Comparison of ENCODE assay signal across 1 cellular context in the genomic region with DNA sequence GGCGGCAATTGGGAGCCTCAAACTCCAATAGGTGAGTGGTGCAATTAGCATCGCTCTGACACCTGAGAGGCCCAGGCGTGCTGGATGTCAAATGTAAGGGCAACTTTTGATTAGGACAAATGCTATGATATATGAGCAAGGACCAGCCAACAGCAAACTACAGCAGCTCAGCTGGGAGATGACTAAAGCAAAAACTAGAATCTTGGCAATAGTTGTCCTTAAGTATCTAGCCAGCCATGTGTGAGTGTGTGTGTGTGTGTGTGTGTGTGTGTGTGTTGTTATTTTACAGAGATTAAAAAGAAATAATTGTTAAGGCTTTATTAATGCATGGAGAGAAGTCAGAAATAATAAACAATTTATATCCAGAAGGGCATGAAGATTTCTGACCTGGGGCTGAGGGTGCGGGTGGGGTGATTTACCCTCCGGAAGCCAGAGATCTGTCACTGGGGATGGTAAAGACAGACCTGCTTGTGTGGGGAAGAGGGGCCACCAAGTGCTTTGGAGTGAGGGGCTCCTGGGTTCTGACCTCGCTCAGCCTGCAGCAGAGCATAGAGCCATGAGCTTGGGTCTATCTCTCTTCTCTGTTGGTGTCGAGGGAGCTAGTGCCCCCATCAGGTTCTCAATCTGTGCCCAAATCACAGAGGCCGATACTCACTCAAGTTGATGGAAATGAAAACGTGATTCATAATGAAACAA.
TF ChIP-seq lines count a peak whose summit lies in the region.

No MANE protein-coding gene starts in this region.

TF ChIP-seq in HCT116, 20 proteins besides CTCF, POLR2A, EP300 and RAD21 (continued from another document):
- TF ChIP-seq, protein P1, sequence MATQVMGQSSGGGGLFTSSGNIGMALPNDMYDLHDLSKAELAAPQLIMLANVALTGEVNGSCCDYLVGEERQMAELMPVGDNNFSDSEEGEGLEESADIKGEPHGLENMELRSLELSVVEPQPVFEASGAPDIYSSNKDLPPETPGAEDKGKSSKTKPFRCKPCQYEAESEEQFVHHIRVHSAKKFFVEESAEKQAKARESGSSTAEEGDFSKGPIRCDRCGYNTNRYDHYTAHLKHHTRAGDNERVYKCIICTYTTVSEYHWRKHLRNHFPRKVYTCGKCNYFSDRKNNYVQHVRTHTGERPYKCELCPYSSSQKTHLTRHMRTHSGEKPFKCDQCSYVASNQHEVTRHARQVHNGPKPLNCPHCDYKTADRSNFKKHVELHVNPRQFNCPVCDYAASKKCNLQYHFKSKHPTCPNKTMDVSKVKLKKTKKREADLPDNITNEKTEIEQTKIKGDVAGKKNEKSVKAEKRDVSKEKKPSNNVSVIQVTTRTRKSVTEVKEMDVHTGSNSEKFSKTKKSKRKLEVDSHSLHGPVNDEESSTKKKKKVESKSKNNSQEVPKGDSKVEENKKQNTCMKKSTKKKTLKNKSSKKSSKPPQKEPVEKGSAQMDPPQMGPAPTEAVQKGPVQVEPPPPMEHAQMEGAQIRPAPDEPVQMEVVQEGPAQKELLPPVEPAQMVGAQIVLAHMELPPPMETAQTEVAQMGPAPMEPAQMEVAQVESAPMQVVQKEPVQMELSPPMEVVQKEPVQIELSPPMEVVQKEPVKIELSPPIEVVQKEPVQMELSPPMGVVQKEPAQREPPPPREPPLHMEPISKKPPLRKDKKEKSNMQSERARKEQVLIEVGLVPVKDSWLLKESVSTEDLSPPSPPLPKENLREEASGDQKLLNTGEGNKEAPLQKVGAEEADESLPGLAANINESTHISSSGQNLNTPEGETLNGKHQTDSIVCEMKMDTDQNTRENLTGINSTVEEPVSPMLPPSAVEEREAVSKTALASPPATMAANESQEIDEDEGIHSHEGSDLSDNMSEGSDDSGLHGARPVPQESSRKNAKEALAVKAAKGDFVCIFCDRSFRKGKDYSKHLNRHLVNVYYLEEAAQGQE (IDR thresholded peaks at IDR 0.05; ENCODE audit: low read depth): no peak
- TF ChIP-seq SP1 (IDR thresholded peaks at IDR 0.05; ENCODE audit: low read depth) (no peak), SIN3A (IDR thresholded peaks at IDR 0.05; ENCODE audit: low read depth) (no peak), ZNF274 (IDR thresholded peaks at IDR 0.05; ENCODE audit: low read depth, low read length) (no peak), CEBPB (IDR thresholded peaks at IDR 0.05; ENCODE audit: low read depth) (no peak), EGR1 (IDR thresholded peaks at IDR 0.05; ENCODE audit: low read depth) (no peak), CBX3 (IDR thresholded peaks at IDR 0.05; ENCODE audit: low read depth) (no peak), POLR2AphosphoS5 (IDR thresholded peaks at IDR 0.05; ENCODE audit: low read depth, low read length) (no peak), SRF (IDR thresholded peaks at IDR 0.05; ENCODE audit: low read depth) (no peak)
- TF ChIP-seq, protein P2, sequence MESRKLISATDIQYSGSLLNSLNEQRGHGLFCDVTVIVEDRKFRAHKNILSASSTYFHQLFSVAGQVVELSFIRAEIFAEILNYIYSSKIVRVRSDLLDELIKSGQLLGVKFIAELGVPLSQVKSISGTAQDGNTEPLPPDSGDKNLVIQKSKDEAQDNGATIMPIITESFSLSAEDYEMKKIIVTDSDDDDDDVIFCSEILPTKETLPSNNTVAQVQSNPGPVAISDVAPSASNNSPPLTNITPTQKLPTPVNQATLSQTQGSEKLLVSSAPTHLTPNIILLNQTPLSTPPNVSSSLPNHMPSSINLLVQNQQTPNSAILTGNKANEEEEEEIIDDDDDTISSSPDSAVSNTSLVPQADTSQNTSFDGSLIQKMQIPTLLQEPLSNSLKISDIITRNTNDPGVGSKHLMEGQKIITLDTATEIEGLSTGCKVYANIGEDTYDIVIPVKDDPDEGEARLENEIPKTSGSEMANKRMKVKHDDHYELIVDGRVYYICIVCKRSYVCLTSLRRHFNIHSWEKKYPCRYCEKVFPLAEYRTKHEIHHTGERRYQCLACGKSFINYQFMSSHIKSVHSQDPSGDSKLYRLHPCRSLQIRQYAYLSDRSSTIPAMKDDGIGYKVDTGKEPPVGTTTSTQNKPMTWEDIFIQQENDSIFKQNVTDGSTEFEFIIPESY (IDR thresholded peaks at IDR 0.05; ENCODE audit: extremely low read depth, insufficient replicate concordance, low read length): no peak
- TF ChIP-seq, protein P3, sequence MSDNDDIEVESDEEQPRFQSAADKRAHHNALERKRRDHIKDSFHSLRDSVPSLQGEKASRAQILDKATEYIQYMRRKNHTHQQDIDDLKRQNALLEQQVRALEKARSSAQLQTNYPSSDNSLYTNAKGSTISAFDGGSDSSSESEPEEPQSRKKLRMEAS (IDR thresholded peaks at IDR 0.05): no peak
